Comparison of ENCODE assay signal across 3 cellular contexts in the genomic region with DNA sequence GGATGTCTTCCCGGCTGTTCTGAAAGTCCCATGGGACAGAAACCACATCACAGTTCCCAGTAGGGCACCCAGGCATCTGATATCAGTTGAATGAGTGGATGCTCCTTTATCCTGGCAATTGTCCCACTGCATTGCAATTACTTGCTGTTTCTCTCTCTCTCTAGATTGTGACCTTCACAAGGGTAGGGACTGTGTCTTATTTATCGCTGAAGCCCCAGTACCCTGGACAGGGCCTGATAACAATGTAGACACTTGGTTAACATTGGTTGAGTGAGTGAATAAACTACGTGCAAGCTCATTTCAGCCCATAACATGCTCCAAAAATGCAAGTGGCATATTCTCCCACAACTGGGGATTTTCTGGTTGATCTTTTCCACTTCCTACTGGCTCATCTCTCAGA.
TF ChIP-seq lines count a peak whose summit lies in the region.

No MANE protein-coding gene starts in this region.

TF ChIP-seq in HepG2, 621 proteins besides CTCF, POLR2A, EP300 and RAD21 (continued from another document):
- TF ChIP-seq, protein P1, sequence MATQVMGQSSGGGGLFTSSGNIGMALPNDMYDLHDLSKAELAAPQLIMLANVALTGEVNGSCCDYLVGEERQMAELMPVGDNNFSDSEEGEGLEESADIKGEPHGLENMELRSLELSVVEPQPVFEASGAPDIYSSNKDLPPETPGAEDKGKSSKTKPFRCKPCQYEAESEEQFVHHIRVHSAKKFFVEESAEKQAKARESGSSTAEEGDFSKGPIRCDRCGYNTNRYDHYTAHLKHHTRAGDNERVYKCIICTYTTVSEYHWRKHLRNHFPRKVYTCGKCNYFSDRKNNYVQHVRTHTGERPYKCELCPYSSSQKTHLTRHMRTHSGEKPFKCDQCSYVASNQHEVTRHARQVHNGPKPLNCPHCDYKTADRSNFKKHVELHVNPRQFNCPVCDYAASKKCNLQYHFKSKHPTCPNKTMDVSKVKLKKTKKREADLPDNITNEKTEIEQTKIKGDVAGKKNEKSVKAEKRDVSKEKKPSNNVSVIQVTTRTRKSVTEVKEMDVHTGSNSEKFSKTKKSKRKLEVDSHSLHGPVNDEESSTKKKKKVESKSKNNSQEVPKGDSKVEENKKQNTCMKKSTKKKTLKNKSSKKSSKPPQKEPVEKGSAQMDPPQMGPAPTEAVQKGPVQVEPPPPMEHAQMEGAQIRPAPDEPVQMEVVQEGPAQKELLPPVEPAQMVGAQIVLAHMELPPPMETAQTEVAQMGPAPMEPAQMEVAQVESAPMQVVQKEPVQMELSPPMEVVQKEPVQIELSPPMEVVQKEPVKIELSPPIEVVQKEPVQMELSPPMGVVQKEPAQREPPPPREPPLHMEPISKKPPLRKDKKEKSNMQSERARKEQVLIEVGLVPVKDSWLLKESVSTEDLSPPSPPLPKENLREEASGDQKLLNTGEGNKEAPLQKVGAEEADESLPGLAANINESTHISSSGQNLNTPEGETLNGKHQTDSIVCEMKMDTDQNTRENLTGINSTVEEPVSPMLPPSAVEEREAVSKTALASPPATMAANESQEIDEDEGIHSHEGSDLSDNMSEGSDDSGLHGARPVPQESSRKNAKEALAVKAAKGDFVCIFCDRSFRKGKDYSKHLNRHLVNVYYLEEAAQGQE (IDR thresholded peaks at IDR 0.05; ENCODE audit: borderline replicate concordance in 1 of 2, low read depth in 1 of 2, low read length in 2 of 2) = peak in 1 of 2 experiments; percentile 76; a peak in 3 of 4 replicates
- no peak for TF ChIP-seq CSRNP1 (CRISPR knock-in tag; IDR thresholded peaks at IDR 0.05)

TF ChIP-seq in HEK293, 187 proteins besides CTCF, POLR2A, EP300 and RAD21:
- TF ChIP-seq, protein P1 (tag by site-specific recombination; IDR thresholded peaks at IDR 0.05) = 0 out of 2 replicates have a peak, but pooled peaks have one; percentile 50
- no peak for TF ChIP-seq KLF9 (tag by site-specific recombination; IDR thresholded peaks at IDR 0.05; ENCODE audit: low read depth)

TF ChIP-seq in GM12878, 131 proteins besides CTCF, POLR2A, EP300 and RAD21 (continued from another document):
- TF ChIP-seq, protein P1 (IDR thresholded peaks at IDR 0.05; ENCODE audit: low read depth, low read length) = peak; percentile 55; the same call in 1 of the 2 replicates
